In the genomic region with DNA sequence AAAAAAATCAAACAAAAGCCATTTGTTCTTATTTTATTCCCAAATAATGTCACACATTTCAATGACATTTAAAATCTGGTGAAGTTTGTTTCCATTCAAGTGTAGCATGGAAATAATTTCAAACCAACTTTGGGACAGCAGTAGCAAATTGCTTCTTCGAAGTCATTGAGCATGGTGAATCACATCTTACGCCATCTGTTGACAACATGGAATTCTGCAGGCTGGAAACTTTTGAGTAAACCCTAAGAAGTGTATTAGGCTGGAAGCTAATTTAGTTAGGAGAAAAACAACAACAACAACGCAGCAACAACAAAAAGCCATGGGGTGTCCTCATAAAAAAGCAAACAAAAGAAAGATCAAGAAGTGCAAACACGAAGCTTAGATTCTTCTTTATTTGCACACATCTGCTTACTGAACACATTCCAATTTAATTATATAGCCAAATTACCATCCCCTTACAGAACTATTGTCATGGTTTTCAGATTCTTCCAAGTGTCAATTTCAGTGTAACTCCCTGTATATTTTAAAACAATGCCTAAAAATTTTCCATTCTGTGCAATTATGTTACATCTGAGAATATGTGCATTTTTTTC, we compare ENCODE assay signal across 9 cellular contexts.
DNase-seq lines count a peak whose midpoint lies in the region; ATAC-seq, FAIRE-seq and TF ChIP-seq lines count a peak whose summit lies in the region.
"Had no signal": no experiment of that assay in that cellular context is flagged by ENCODE, and none has a peak within 500 bp of the region (broad histone marks: within the 10 kb centered on the region; RNA-seq: fewer than 3 reads in every experiment).

No MANE protein-coding gene starts in this region.

- H3K27ac ChIP-seq in thyroid gland (no peak overlapping the region), ovary (no peak overlapping the region)
- H3K27ac ChIP-seq: cardiac muscle cell had no signal

- no peak for TF ChIP-seq EP300 in ovary (IDR thresholded peaks at IDR 0.05)

- H3K36me3 ChIP-seq in thyroid gland (no peaks in the 10 kb centered on the region), ovary (no peaks in the 10 kb centered on the region)
- H3K36me3 ChIP-seq: cardiac muscle cell had no signal

- H3K9me3 ChIP-seq in thyroid gland (no peaks in the 10 kb centered on the region), ovary (no peaks in the 10 kb centered on the region)

- no peak for FAIRE-seq in GM19239 (lab: Jason Lieb, UNC)

- DNase-seq in Ammon's horn (ENCODE audit: low spot score) (peak; percentile 40), NCI-H526 (lab: John Stamatoyannopoulos, UW) (peak; percentile 17 to 36), epidermal melanocyte (ENCODE audit: insufficient read length, low spot score) (peak; percentile 29), thyroid gland (peak in 1 of 2 donors; percentile 1), ovary (no peak), GM19239 (ENCODE audit: insufficient read length, low spot score) (no peak)
- no peak for DNase-seq in stimulated activated naive CD8-positive, alpha-beta T cell treated with anti-CD3 and anti-CD28 coated beads, Interleukin-15, Interleukin-2, amounts not matched to agents 100 U/mL and 50 U/mL, for 24 hours

- TF ChIP-seq CTCF in thyroid gland (IDR thresholded peaks at IDR 0.05) (peak in 4 of 6 experiments; percentile 38 to 67 (median 61)), ovary (IDR thresholded peaks at IDR 0.05) (no peak)

- intact Hi-C loops in thyroid gland (cut with DNase I), result no loop called here
- intact Hi-C loops in ovary (cut with DNase I), result no loop called here

- TF ChIP-seq POLR2A in thyroid gland (IDR thresholded peaks at IDR 0.05), result no peak
- TF ChIP-seq POLR2A in ovary (IDR thresholded peaks at IDR 0.05), result no peak

- 18 to 20% methylated on average over 4 of the region's 4 CpGs for WGBS in thyroid gland, 2 donors
- 24 to 31% (median 25%) methylated on average over 4 of the region's 4 CpGs for WGBS in ovary, 3 donors

- ATAC-seq in GM21786 (IDR thresholded peaks at IDR 0.05; ENCODE audit: unreplicated experiment), result peak; percentile 70
- no peak for ATAC-seq in stimulated activated naive CD8-positive, alpha-beta T cell treated with anti-CD3 and anti-CD28 coated beads, Interleukin-15, Interleukin-2, amounts not matched to agents 100 U/mL and 50 U/mL, for 24 hours

- H3K27me3 ChIP-seq in thyroid gland (no peaks in the 10 kb centered on the region), ovary (no peaks in the 10 kb centered on the region)
- H3K27me3 ChIP-seq: cardiac muscle cell had no signal

- no peaks in the 10 kb centered on the region for H3K4me1 ChIP-seq in thyroid gland
- H3K4me1 ChIP-seq in ovary (ENCODE audit: insufficient read depth), result no peaks in the 10 kb centered on the region

- H3K4me3 ChIP-seq in thyroid gland (replicated peaks in 1 of 3) (no peak overlapping the region), ovary (no peak overlapping the region)
- H3K4me3 ChIP-seq: cardiac muscle cell had no signal

Comparison
In these comparisons a context has a peak if more than half of its experiments do, and no peak if none do; other contexts are left out.
1. DNase-seq: peak in Ammon's horn (single experiment), NCI-H526 (2 of 2) and epidermal melanocyte (single experiment); none in ovary (0 of 5), stimulated activated naive CD8-positive, alpha-beta T cell treated with anti-CD3 and anti-CD28 coated beads, Interleukin-15, Interleukin-2, amounts not matched to agents 100 U/mL and 50 U/mL, for 24 hours (single experiment) and GM19239 (single experiment).
2. CTCF ChIP-seq: peak in thyroid gland (4 of 6); none in ovary (0 of 3).